Comparison of ENCODE assay signal across 1 cellular context in the genomic region with DNA sequence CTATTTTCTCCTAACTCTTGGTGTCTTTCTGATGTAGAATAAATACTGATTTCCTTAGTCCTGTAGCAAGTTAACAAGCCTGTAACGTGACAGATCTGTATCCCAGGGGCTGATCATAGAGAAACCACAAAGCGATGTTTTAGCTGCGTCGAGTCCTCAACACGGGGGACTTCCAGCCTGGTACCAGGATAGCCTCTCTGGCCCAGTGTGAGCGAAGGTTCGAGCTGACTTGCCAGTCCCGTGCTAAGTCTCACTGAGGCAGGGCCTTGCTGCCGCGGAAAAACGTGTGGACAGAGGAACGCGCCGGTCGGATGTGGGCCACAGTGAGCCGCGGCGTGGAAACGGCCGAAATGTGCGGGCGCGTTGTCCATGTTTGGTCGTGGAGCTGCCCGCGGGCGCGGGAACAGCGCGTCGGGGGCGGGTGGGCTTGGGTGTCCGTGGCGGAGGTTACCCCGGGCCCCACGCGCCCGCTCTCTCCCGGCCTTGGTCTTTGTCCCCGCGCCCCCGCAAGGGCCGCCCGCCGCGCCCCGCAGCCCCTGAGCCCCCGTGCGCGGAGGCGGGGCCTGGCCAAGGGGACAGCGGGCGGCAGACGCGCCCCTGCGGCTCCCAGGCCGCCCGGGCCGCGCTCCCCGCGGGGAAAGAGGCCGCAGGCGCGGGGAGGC.
TF ChIP-seq lines count a peak whose summit lies in the region.

No MANE protein-coding gene starts in this region.

TF ChIP-seq in GM12878, 131 proteins besides CTCF, POLR2A, EP300 and RAD21 (continued from another document):
- TF ChIP-seq, protein P1, sequence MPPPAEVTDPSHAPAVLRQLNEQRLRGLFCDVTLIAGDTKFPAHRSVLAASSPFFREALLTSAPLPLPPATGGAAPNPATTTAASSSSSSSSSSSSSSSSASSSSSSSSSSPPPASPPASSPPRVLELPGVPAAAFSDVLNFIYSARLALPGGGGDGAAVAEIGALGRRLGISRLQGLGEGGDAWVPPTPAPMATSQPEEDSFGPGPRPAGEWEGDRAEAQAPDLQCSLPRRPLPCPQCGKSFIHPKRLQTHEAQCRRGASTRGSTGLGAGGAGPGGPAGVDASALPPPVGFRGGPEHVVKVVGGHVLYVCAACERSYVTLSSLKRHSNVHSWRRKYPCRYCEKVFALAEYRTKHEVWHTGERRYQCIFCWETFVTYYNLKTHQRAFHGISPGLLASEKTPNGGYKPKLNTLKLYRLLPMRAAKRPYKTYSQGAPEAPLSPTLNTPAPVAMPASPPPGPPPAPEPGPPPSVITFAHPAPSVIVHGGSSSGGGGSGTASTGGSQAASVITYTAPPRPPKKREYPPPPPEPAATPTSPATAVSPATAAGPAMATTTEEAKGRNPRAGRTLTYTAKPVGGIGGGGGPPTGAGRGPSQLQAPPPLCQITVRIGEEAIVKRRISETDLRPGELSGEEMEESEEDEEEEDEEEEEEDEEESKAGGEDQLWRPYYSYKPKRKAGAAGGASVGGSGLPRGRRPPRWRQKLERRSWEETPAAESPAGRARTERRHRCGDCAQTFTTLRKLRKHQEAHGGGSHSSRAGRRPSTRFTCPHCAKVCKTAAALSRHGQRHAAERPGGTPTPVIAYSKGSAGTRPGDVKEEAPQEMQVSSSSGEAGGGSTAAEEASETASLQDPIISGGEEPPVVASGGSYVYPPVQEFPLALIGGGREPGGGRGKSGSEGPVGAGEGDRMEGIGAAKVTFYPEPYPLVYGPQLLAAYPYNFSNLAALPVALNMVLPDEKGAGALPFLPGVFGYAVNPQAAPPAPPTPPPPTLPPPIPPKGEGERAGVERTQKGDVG (CRISPR knock-in tag; IDR thresholded peaks at IDR 0.05) = no peak
- TF ChIP-seq RELA (IDR thresholded peaks at IDR 0.05; ENCODE audit: borderline replicate concordance, partially characterized antibody) (no peak), NR2C2 (IDR thresholded peaks at IDR 0.05; ENCODE audit: borderline replicate concordance, control insufficient read depth, insufficient read length, low read depth) (no peak), SIN3A (IDR thresholded peaks at IDR 0.05; ENCODE audit: low read depth, low read length) (no peak), NFIC (IDR thresholded peaks at IDR 0.05; ENCODE audit: low read depth, low read length) (no peak), MTA2 (IDR thresholded peaks at IDR 0.05; ENCODE audit: low read depth) (no peak), LARP7 (IDR thresholded peaks at IDR 0.05) (no peak), ZNF384 (IDR thresholded peaks at IDR 0.05; ENCODE audit: borderline replicate concordance, low read depth, low read length) (no peak)
- TF ChIP-seq, protein P2, sequence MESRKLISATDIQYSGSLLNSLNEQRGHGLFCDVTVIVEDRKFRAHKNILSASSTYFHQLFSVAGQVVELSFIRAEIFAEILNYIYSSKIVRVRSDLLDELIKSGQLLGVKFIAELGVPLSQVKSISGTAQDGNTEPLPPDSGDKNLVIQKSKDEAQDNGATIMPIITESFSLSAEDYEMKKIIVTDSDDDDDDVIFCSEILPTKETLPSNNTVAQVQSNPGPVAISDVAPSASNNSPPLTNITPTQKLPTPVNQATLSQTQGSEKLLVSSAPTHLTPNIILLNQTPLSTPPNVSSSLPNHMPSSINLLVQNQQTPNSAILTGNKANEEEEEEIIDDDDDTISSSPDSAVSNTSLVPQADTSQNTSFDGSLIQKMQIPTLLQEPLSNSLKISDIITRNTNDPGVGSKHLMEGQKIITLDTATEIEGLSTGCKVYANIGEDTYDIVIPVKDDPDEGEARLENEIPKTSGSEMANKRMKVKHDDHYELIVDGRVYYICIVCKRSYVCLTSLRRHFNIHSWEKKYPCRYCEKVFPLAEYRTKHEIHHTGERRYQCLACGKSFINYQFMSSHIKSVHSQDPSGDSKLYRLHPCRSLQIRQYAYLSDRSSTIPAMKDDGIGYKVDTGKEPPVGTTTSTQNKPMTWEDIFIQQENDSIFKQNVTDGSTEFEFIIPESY (IDR thresholded peaks at IDR 0.05) = no peak
- TF ChIP-seq, protein P3, sequence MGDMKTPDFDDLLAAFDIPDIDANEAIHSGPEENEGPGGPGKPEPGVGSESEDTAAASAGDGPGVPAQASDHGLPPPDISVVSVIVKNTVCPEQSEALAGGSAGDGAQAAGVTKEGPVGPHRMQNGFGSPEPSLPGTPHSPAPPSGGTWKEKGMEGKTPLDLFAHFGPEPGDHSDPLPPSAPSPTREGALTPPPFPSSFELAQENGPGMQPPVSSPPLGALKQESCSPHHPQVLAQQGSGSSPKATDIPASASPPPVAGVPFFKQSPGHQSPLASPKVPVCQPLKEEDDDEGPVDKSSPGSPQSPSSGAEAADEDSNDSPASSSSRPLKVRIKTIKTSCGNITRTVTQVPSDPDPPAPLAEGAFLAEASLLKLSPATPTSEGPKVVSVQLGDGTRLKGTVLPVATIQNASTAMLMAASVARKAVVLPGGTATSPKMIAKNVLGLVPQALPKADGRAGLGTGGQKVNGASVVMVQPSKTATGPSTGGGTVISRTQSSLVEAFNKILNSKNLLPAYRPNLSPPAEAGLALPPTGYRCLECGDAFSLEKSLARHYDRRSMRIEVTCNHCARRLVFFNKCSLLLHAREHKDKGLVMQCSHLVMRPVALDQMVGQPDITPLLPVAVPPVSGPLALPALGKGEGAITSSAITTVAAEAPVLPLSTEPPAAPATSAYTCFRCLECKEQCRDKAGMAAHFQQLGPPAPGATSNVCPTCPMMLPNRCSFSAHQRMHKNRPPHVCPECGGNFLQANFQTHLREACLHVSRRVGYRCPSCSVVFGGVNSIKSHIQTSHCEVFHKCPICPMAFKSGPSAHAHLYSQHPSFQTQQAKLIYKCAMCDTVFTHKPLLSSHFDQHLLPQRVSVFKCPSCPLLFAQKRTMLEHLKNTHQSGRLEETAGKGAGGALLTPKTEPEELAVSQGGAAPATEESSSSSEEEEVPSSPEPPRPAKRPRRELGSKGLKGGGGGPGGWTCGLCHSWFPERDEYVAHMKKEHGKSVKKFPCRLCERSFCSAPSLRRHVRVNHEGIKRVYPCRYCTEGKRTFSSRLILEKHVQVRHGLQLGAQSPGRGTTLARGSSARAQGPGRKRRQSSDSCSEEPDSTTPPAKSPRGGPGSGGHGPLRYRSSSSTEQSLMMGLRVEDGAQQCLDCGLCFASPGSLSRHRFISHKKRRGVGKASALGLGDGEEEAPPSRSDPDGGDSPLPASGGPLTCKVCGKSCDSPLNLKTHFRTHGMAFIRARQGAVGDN (IDR thresholded peaks at IDR 0.05) = no peak
